In the genomic region with DNA sequence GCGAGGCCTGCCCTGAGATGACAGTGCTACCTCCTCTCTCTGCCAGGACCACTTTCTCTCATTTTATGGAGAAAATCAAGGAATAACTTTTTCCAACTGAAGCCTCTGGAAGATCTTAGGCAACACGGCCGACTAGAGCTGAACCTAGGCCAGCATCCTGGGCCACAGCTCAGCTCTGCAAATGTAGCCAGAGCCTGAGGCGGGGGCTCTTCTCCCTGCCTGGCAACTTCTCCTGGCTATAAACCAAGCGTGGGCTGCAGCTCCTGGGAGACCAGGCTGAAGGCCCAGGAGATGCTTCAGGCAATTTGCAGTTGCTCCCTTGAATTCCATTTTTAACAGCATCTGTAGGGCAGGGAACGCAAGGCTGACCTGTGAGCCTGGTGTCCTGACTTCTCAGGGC, we compare ENCODE assay signal across 25 cellular contexts.
DNase-seq lines count a peak whose midpoint lies in the region; ATAC-seq, FAIRE-seq and TF ChIP-seq lines count a peak whose summit lies in the region.
"Had no signal": no experiment of that assay in that cellular context is flagged by ENCODE, and none has a peak within 500 bp of the region (broad histone marks: within the 10 kb centered on the region; RNA-seq: fewer than 3 reads in every experiment).

No MANE protein-coding gene starts in this region.

- in situ Hi-C loops in G401 (cut with HindIII; ENCODE audit: low sequenced_read_pairs): no loop called here

- H3K27ac ChIP-seq in keratinocyte (ENCODE audit: control insufficient read depth, insufficient read depth, low read length): no peak overlapping the region
- H3K27ac ChIP-seq: BLaER1, left lung, SK-N-MC, upper lobe of right lung had no signal

- H3K36me3 ChIP-seq in keratinocyte (ENCODE audit: control insufficient read depth in 2 of 2, extremely low read depth in 1 of 2, insufficient read depth in 2 of 2, low read length in 2 of 2): no peaks in the 10 kb centered on the region
- H3K36me3 ChIP-seq: BLaER1, esophagus squamous epithelium, left lung, upper lobe of right lung had no signal

- H3K27me3 Mint-ChIP-seq in MCF 10A (ENCODE audit: insufficient read depth, unreplicated experiment) (no peaks in the 10 kb centered on the region), mesothelial cell of epicardium (ENCODE audit: low read depth) (peaks cover 31% of the 10 kb centered on the region)

- ATAC-seq in sciatic nerve (peak; percentile 19), HG03460 (IDR thresholded peaks at IDR 0.05; ENCODE audit: unreplicated experiment) (no peak)
- ATAC-seq: activated CD8-positive, alpha-beta T cell treated with anti-CD3 and anti-CD28 coated beads, Interleukin-2, amount 10 ng/mL, durations not matched to agents 7 days and 5 days; left lung; upper lobe of right lung had no signal

- CTCF ChIA-PET in MCF 10A (lab: Yijun Ruan, JAX): interaction anchor here (0.6 kb wide), 1 partner anchor 281 kb away, joined by 3 read pairs; no protein-coding TSS in a partner anchor

- H3K79me2 ChIP-seq in keratinocyte (ENCODE audit: control insufficient read depth, insufficient read depth, low read length): no peaks in the 10 kb centered on the region

- H4K20me1 ChIP-seq in keratinocyte (ENCODE audit: control insufficient read depth, extremely low read depth, insufficient read depth, low read length): no peaks in the 10 kb centered on the region
- H4K20me1 ChIP-seq: BLaER1 had no signal

- peak overlapping the region; percentile 18 for H2AFZ ChIP-seq in keratinocyte (ENCODE audit: control insufficient read depth, low read length)

- H3K9me3 ChIP-seq in keratinocyte (ENCODE audit: control insufficient read depth, low read depth, low read length): no peaks in the 10 kb centered on the region
- H3K9me3 ChIP-seq: BLaER1, esophagus squamous epithelium, left lung, upper lobe of right lung had no signal

- peak; percentile 42 for DNase-seq in G401 (ENCODE audit: low spot score)
- peak; percentile 79 for DNase-seq in MCF 10A (ENCODE audit: unreplicated experiment)
- no peak for DNase-seq in keratinocyte (ENCODE audit: low read depth, low spot score)
- no peak for DNase-seq in sciatic nerve (ENCODE audit: low spot score)
- no peak for DNase-seq in HT-29 (ENCODE audit: low spot score)
- DNase-seq in mesothelial cell of epicardium (ENCODE audit: low spot score in 2 of 2, unreplicated experiment in 2 of 2): no peak
- DNase-seq: ACHN; activated CD4-positive, alpha-beta T cell treated with anti-CD3 and anti-CD28 coated beads for 1 hour; activated CD8-positive, alpha-beta T cell treated with anti-CD3 and anti-CD28 coated beads, Interleukin-2, amount 10 ng/mL, durations not matched to agents 7 days and 5 days; activated effector memory CD4-positive, alpha-beta T cell treated with anti-CD3 and anti-CD28 coated beads, Interleukin-2, amount 50 U/mL, for 16 hours; Calu3; effector memory CD4-positive, alpha-beta T cell; esophagus squamous epithelium; HCEC 1CT; Karpas-422; left lung; NCI-H1694; NCI-H69; upper lobe of right lung had no signal

- dilution Hi-C loops in keratinocyte (cut with MboI; ENCODE audit: extremely low pct_ligation_motif_present, low sequenced_read_pairs): no loop called here

- TF ChIP-seq CTCF in MCF 10A (IDR thresholded peaks at IDR 0.05; ENCODE audit: unreplicated experiment) (no peak), keratinocyte (optimal IDR thresholded peaks at IDR 0.05 in 1 of 3, IDR thresholded peaks at IDR 0.05 in 1 of 3, conservative IDR thresholded peaks at IDR 0.05 in 1 of 3; ENCODE audit: extremely low read depth in 1 of 3, insufficient read depth in 2 of 3, low read length in 3 of 3) (no peak), mesothelial cell of epicardium (IDR thresholded peaks at IDR 0.05; ENCODE audit: unreplicated experiment) (no peak)

- FAIRE-seq in keratinocyte (lab: Jason Lieb, UNC): no peak

- H3K9me1 ChIP-seq in keratinocyte (ENCODE audit: control insufficient read depth, extremely low read depth, insufficient read depth, low read length): no peaks in the 10 kb centered on the region

- peaks cover 58% of the 10 kb centered on the region for H3K4me1 ChIP-seq in keratinocyte (ENCODE audit: control insufficient read depth, extremely low read depth, insufficient read depth, low read length)

- H3K4me3 Mint-ChIP-seq in MCF 10A (ENCODE audit: unreplicated experiment) (no peak overlapping the region), mesothelial cell of epicardium (no peak overlapping the region)
- H3K4me3 Mint-ChIP-seq: activated CD8-positive, alpha-beta T cell treated with anti-CD3 and anti-CD28 coated beads, Interleukin-2, amount 10 ng/mL, durations not matched to agents 7 days and 5 days; brain; T-helper 1 cell treated with Interleukin-12 subunit alpha and Interleukin-12 subunit beta and Interleukin-4 antibody, amounts not matched to agents 30 μg/mL and 1 μg/mL, for 36 hours had no signal

- intact Hi-C loops in MCF 10A (cut with micrococcal nuclease) (no loop called here), sciatic nerve (cut with DNase I) (no loop called here)

- no peak overlapping the region for H3K27ac Mint-ChIP-seq in MCF 10A (ENCODE audit: low read depth, unreplicated experiment)
- H3K27ac Mint-ChIP-seq in mesothelial cell of epicardium: no peak overlapping the region
- H3K27ac Mint-ChIP-seq: activated CD8-positive, alpha-beta T cell treated with anti-CD3 and anti-CD28 coated beads, Interleukin-2, amount 10 ng/mL, durations not matched to agents 7 days and 5 days; T-helper 1 cell treated with Interleukin-12 subunit alpha and Interleukin-12 subunit beta and Interleukin-4 antibody, amounts not matched to agents 30 μg/mL and 1 μg/mL, for 36 hours had no signal

- BruUV-seq in MCF 10A (replicated peaks; lab: Mats Ljungman, UMichigan): no TSS peak

- H3K4me1 Mint-ChIP-seq in MCF 10A (ENCODE audit: insufficient read depth, unreplicated experiment): peaks cover 38% of the 10 kb centered on the region
- H3K4me1 Mint-ChIP-seq in mesothelial cell of epicardium: no peaks in the 10 kb centered on the region

- no peak overlapping the region for H3K4me3 ChIP-seq in keratinocyte (ENCODE audit: control insufficient read depth in 2 of 3, extremely low read depth in 1 of 3, insufficient read depth in 2 of 3, low read depth in 1 of 3, low read length in 3 of 3)
- H3K4me3 ChIP-seq: BLaER1, esophagus squamous epithelium, left lung, SK-N-MC, skin epidermis, upper lobe of right lung had no signal

- H3K9me3 Mint-ChIP-seq in MCF 10A (ENCODE audit: unreplicated experiment) (no peaks in the 10 kb centered on the region), mesothelial cell of epicardium (no peaks in the 10 kb centered on the region)
- H3K9me3 Mint-ChIP-seq: T-helper 1 cell treated with Interleukin-12 subunit alpha and Interleukin-12 subunit beta and Interleukin-4 antibody, amounts not matched to agents 30 μg/mL and 1 μg/mL, for 36 hours had no signal

- H3K4me2 ChIP-seq in keratinocyte (ENCODE audit: control insufficient read depth, extremely low read depth, insufficient read depth, low read depth, low read length): no peak overlapping the region
- H3K4me2 ChIP-seq: BLaER1 had no signal

- no peaks in the 10 kb centered on the region for H3K36me3 Mint-ChIP-seq in MCF 10A (ENCODE audit: insufficient read depth, unreplicated experiment)
- H3K36me3 Mint-ChIP-seq in mesothelial cell of epicardium: no peaks in the 10 kb centered on the region
- H3K36me3 Mint-ChIP-seq: brain had no signal

- POLR2A ChIA-PET in MCF 10A (lab: Yijun Ruan, JAX): no interaction called here

- H3K9ac ChIP-seq in keratinocyte (ENCODE audit: control insufficient read depth, extremely low read depth, insufficient read depth, low read length): no peak overlapping the region
- H3K9ac ChIP-seq: BLaER1 had no signal

- H3K27me3 ChIP-seq in keratinocyte (ENCODE audit: control insufficient read depth, extremely low read depth, insufficient read depth, low read length): no peaks in the 10 kb centered on the region
- H3K27me3 ChIP-seq: BLaER1, left lung, upper lobe of right lung had no signal

Comparison
In these comparisons a context has a peak if more than half of its experiments do, and no peak if none do; other contexts are left out.
1. DNase-seq: peak in G401 (single experiment) and MCF 10A (single experiment); none in keratinocyte (single experiment), sciatic nerve (single experiment), HT-29 (single experiment) and mesothelial cell of epicardium (0 of 2).